In the genomic region with DNA sequence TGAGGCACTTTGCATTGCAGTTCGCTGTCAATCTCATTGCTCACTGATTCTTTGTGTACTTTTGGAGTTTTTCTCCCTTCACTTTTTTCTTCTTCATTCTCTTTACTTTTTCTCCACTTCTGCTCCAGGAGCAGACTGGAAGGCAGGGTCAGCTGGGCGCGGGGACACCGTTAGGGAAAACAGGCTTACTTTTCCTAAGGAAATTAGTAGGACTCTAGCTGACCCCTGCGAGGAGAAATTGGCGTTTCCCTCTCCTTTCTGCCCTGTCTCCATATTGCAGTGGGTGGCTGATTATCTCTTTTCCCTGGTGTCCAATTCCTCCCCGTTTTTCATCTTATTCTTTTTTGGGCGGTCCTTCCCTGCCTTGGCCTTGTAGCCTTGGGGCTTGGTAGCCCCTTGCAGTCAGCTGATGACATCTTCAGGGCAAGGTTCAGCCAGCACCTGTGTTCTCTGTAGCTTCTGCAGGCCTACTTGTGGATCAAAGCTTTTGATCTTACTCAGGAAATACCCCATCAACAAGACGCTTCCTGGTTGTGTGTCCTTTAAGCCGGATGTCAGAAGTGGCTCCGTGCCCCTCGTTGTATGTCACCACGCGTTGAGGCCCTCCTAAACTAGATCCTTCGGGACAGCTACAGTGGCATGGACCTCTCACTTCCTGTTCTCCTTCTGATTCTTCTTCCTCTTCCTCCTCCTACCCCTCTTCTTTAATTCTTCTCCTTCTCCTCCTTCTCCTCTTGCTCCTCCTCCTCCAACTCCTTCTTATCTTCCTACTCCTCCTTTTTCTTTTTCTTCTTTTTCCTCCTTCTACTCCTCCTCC, we compare ENCODE assay signal across 8 cellular contexts. TPM values are rescaled to one million over a fixed set of nuclear protein-coding genes. Genes with fewer than 3 reads are reported as not detected.
DNase-seq lines count a peak whose midpoint lies in the region; ATAC-seq, FAIRE-seq and TF ChIP-seq lines count a peak whose summit lies in the region.

No MANE protein-coding gene starts in this region.

- H3K9me3 Mint-ChIP-seq in stimulated activated effector memory CD8-positive, alpha-beta T cell treated with anti-CD3 and anti-CD28 coated beads, Interleukin-12 subunit alpha, Interleukin-12 subunit beta, amount 100 ng/mL, for 72 hours, result no peaks in the 10 kb centered on the region

- H4K91ac ChIP-seq in H1 (replicated peaks; ENCODE audit: insufficient read length, low read length), result no peak overlapping the region

- no peak overlapping the region for H3K56ac ChIP-seq in H1 (replicated peaks; ENCODE audit: insufficient read length, low read depth, low read length)

- POLR2A ChIA-PET in H1 (lab: Charles Lee; ENCODE audit: partially characterized antibody), result no interaction called here

- peaks cover 0 to 11% (median 2%) of the 10 kb centered on the region in 4 experiments; a peak in 4 of 7 replicates for H3K4me1 ChIP-seq in H1 (replicated peaks in 1 of 4; ENCODE audit: control insufficient read depth in 3 of 4, insufficient read depth in 4 of 4, low read length in 3 of 4)

- H3K79me2 ChIP-seq in H1 (ENCODE audit: control insufficient read depth in 1 of 2, insufficient read depth in 2 of 2, low read length in 2 of 2), result no peaks in the 10 kb centered on the region; a peak in 1 of 4 replicates

- no peak overlapping the region for H2BK15ac ChIP-seq in H1 (ENCODE audit: low read length)

- no peaks in the 10 kb centered on the region for H3K27me3 ChIP-seq in H1 (replicated peaks in 1 of 4; ENCODE audit: control insufficient read depth in 3 of 4, extremely low read depth in 1 of 4, insufficient read depth in 3 of 4, low read length in 3 of 4)

- no peak overlapping the region for H2BK20ac ChIP-seq in H1 (ENCODE audit: low read length)

- H3K4me3 Mint-ChIP-seq in stimulated activated effector memory CD8-positive, alpha-beta T cell treated with anti-CD3 and anti-CD28 coated beads, Interleukin-12 subunit alpha, Interleukin-12 subunit beta, amount 100 ng/mL, for 72 hours, result peak overlapping the region; percentile 70

- CTCF ChIA-PET in H1 (lab: Charles Lee; ENCODE audit: partially characterized antibody), result interaction anchor here (0.7 to 2.5 kb wide), 2 partner anchors 21 to 213 kb away, joined by 3 to 11 read pairs; no protein-coding TSS in a partner anchor

- no peak for TF ChIP-seq CTCF in H1 (IDR thresholded peaks at IDR 0.05; ENCODE audit: control extremely low read depth in 1 of 3, insufficient read depth in 1 of 3, low read depth in 1 of 3, low read length in 3 of 3)

- no peak overlapping the region for H2AK5ac ChIP-seq in H1 (ENCODE audit: low read depth, low read length)

- H3K14ac ChIP-seq in H1 (ENCODE audit: insufficient read length), result no peak overlapping the region

- H4K20me1 ChIP-seq in H1 (replicated peaks in 1 of 2; ENCODE audit: control insufficient read depth in 1 of 2, insufficient read depth in 2 of 2, low read length in 2 of 2), result no peaks in the 10 kb centered on the region

- H3K4ac ChIP-seq in H1 (replicated peaks; ENCODE audit: insufficient read length, low read depth, low read length), result no peak overlapping the region

- peak in 1 of 2 experiments; percentile 16 for DNase-seq in H1 (ENCODE audit: low read depth in 1 of 2, low spot score in 2 of 2)
- DNase-seq in stimulated activated effector memory CD8-positive, alpha-beta T cell treated with anti-CD3 and anti-CD28 coated beads, Interleukin-12 subunit alpha, Interleukin-12 subunit beta, amount 100 ng/mL, for 72 hours (ENCODE audit: low spot score in 2 of 2), result no peak
- no peak for DNase-seq in NCI-H2227 treated with DMSO at 0.1 percent for 48 hours (lab: John Stamatoyannopoulos, UW)
- DNase-seq in HUDEP-2 (lab: John Stamatoyannopoulos, UW; ENCODE audit: unreplicated experiment in 76 of 76), result no peak

- H3K23me2 ChIP-seq in H1 (ENCODE audit: low read depth, low read length), result no peaks in the 10 kb centered on the region

- H3K27ac Mint-ChIP-seq in stimulated activated effector memory CD8-positive, alpha-beta T cell treated with anti-CD3 and anti-CD28 coated beads, Interleukin-12 subunit alpha, Interleukin-12 subunit beta, amount 100 ng/mL, for 72 hours, result peak overlapping the region; percentile 95

- no peak overlapping the region for H4K5ac ChIP-seq in H1 (ENCODE audit: insufficient read length, low read depth, low read length)

- no peak for TF ChIP-seq POLR2A in H1 (IDR thresholded peaks at IDR 0.05; ENCODE audit: control extremely low read depth in 1 of 2, low read depth in 2 of 2, low read length in 2 of 2)

- H3K4me3 ChIP-seq in H1 (ENCODE audit: extremely low read depth in 1 of 4, insufficient read depth in 2 of 4, low read depth in 3 of 4, low read length in 4 of 4), result no peak overlapping the region

- no peaks in the 10 kb centered on the region for H3K9me3 ChIP-seq in KOPT-K1 (ENCODE audit: insufficient read depth, low read length, poor library complexity, severe bottlenecking)
- no peaks in the 10 kb centered on the region for H3K9me3 ChIP-seq in H1 (ENCODE audit: insufficient read depth in 2 of 2, low read depth in 1 of 2, low read length in 1 of 2)

- no peak for TF ChIP-seq EP300 in H1 (IDR thresholded peaks at IDR 0.05; ENCODE audit: borderline replicate concordance in 1 of 2, low read depth in 2 of 2, low read length in 2 of 2)

- peaks cover 12% of the 10 kb centered on the region for H3K36me3 Mint-ChIP-seq in stimulated activated effector memory CD8-positive, alpha-beta T cell treated with anti-CD3 and anti-CD28 coated beads, Interleukin-12 subunit alpha, Interleukin-12 subunit beta, amount 100 ng/mL, for 72 hours

- H3K79me1 ChIP-seq in H1 (ENCODE audit: low read depth, low read length), result no peaks in the 10 kb centered on the region

- peak overlapping the region in 1 of 2 experiments; percentile 31; a peak in 1 of 4 replicates for H3K4me2 ChIP-seq in H1 (ENCODE audit: insufficient read depth in 1 of 2, low read depth in 2 of 2, low read length in 2 of 2)

- peak; percentile 42 for FAIRE-seq in H1 (lab: Jason Lieb, UNC)

- H2BK120ac ChIP-seq in H1 (replicated peaks; ENCODE audit: low read depth, low read length), result no peak overlapping the region

- WGBS in H1 (ENCODE audit: extremely low coverage in 1 of 2, insufficient coverage in 1 of 2, insufficient read length in 1 of 2, insufficient replicate concordance in 2 of 2, low coverage in 1 of 2, low lambda C conversion rate in 2 of 2, missing lambda C conversion rate in 1 of 2), 2 experiments, result 89% methylated on average over 10 of the region's 15 CpGs; no CpG with 5 or more reads in 1 of the 2 experiments

- H2BK12ac ChIP-seq in H1 (ENCODE audit: low read depth, low read length), result no peak overlapping the region

- ATAC-seq in GM18909 (IDR thresholded peaks at IDR 0.05; ENCODE audit: poor library complexity, unreplicated experiment), result peak; percentile 15
- ATAC-seq in stimulated activated effector memory CD8-positive, alpha-beta T cell treated with anti-CD3 and anti-CD28 coated beads, Interleukin-12 subunit alpha, Interleukin-12 subunit beta, amount 100 ng/mL, for 72 hours, result peak; percentile 38
- ATAC-seq in HG02571 (IDR thresholded peaks at IDR 0.05; ENCODE audit: unreplicated experiment), result no peak
- ATAC-seq in GM21381 (IDR thresholded peaks at IDR 0.05; ENCODE audit: unreplicated experiment), result no peak

- no peak overlapping the region for H3K9ac ChIP-seq in H1 (replicated peaks in 1 of 4; ENCODE audit: extremely low read depth in 1 of 4, low read depth in 3 of 4, low read length in 3 of 4)

- no peak overlapping the region; the same call in 1 of the 2 replicates for H2BK5ac ChIP-seq in H1 (ENCODE audit: low read depth, low read length)

- H3K36me3 ChIP-seq in KOPT-K1 (ENCODE audit: insufficient read depth, low read length) (peaks cover 12% of the 10 kb centered on the region; the same call in 1 of the 2 replicates), H1 (ENCODE audit: control insufficient read depth in 2 of 4, insufficient read depth in 4 of 4, low read length in 3 of 4) (peaks cover 0 to 5% (median 0%) of the 10 kb centered on the region in 4 experiments; a peak in 1 of 8 replicates)

- no peak overlapping the region for H3K18ac ChIP-seq in H1 (ENCODE audit: extremely low read depth, low read length)

- no peak overlapping the region for H4K8ac ChIP-seq in H1 (ENCODE audit: extremely low read depth, insufficient read depth, low read length)

- H3K27ac ChIP-seq in KOPT-K1 (ENCODE audit: low read depth, low read length, poor library complexity, severe bottlenecking), result peak overlapping the region; percentile 69
- H3K27ac ChIP-seq in H1 (ENCODE audit: low read depth, low read length), result no peak overlapping the region; the same call in 1 of the 2 replicates

- H3K23ac ChIP-seq in H1 (ENCODE audit: insufficient read length), result no peak overlapping the region

- no peak for TF ChIP-seq RAD21 in H1 (IDR thresholded peaks at IDR 0.05 in 1 of 2, conservative IDR thresholded peaks at IDR 0.05 in 1 of 2; ENCODE audit: low read depth in 2 of 2, low read length in 2 of 2)

- peaks cover 41% of the 10 kb centered on the region for H3K4me1 Mint-ChIP-seq in stimulated activated effector memory CD8-positive, alpha-beta T cell treated with anti-CD3 and anti-CD28 coated beads, Interleukin-12 subunit alpha, Interleukin-12 subunit beta, amount 100 ng/mL, for 72 hours

- H2AFZ ChIP-seq in H1 (ENCODE audit: low read length), result no peak overlapping the region

TF ChIP-seq in H1, 55 proteins besides CTCF, POLR2A, EP300 and RAD21 (continues in another document):
- no peak for TF ChIP-seq E2F6 (IDR thresholded peaks at IDR 0.05)
- no peak for TF ChIP-seq CBX5 (IDR thresholded peaks at IDR 0.05; ENCODE audit: low read depth, low read length)
- TF ChIP-seq BRCA1 (IDR thresholded peaks at IDR 0.05; ENCODE audit: low read depth, low read length), result no peak
- TF ChIP-seq, protein P1, sequence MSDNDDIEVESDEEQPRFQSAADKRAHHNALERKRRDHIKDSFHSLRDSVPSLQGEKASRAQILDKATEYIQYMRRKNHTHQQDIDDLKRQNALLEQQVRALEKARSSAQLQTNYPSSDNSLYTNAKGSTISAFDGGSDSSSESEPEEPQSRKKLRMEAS (IDR thresholded peaks at IDR 0.05), result no peak
- no peak for TF ChIP-seq MAFK (IDR thresholded peaks at IDR 0.05; ENCODE audit: low read depth, low read length)

RNA-seq across cellular contexts. Expression of gene NBDY, which starts 36.1 kb away (rescaled TPM):
- total RNA-seq in H1 (2021; fragmentation: NEBNext Ultra II Directional; extraction: Animal tissue kit (Norgen Biotek cat#: 25700)), result 57.8 and 66.0 TPM in 2 replicates
- polyA plus RNA-seq in H1 (2011; rRNA removed), result 42.3 and 50.9 TPM in 2 replicates
- polyA plus RNA-seq in H1 (2011; cell fraction: cytosol; rRNA removed), result 26.6 TPM
- polyA plus RNA-seq in H1 (2011; cell fraction: nucleus; rRNA removed), result 50.0 TPM
- 48.8 to 69.7 TPM (median 58.0 TPM) in 4 replicates for polyA plus RNA-seq in H1 (2012, experiment 1 of 2)
- 47.6 TPM for polyA plus RNA-seq in H1 (2012, experiment 2 of 2)
- polyA plus RNA-seq in H1 (2013, experiment 1 of 2), result 96.4 TPM
- 98.4 TPM for polyA plus RNA-seq in H1 (2013, experiment 2 of 2)
- 15.1 and 15.6 TPM in 2 replicates for polyA minus RNA-seq in H1 (2011; rRNA and poly(A)+ RNA removed)
- 19.3 TPM for polyA minus RNA-seq in H1 (2011; cell fraction: cytosol; rRNA and poly(A)+ RNA removed)
- polyA minus RNA-seq in H1 (2011; cell fraction: nucleus; rRNA and poly(A)+ RNA removed), result 25.8 TPM

Comparison
In these comparisons a context has a peak if more than half of its experiments do, and no peak if none do; other contexts are left out.
1. ATAC-seq: peak in GM18909 (single experiment) and stimulated activated effector memory CD8-positive, alpha-beta T cell treated with anti-CD3 and anti-CD28 coated beads, Interleukin-12 subunit alpha, Interleukin-12 subunit beta, amount 100 ng/mL, for 72 hours (single experiment); none in HG02571 (single experiment) and GM21381 (single experiment).